Comparison of ENCODE assay signal across 23 cellular contexts in genomic region chrX:30027636-30028035, GRCh38.
DNase-seq lines count a peak whose midpoint lies in the region; ATAC-seq and TF ChIP-seq lines count a peak whose summit lies in the region.
"Had no signal": no experiment of that assay in that cellular context is flagged by ENCODE, and none has a peak within 500 bp of the region (broad histone marks: within the 10 kb centered on the region; RNA-seq: fewer than 3 reads in every experiment).

No MANE protein-coding gene starts in this region.

- H3K27ac Mint-ChIP-seq in neural crest cell (ENCODE audit: unreplicated experiment), result peak overlapping the region; percentile 14
- H3K27ac Mint-ChIP-seq: CD4-positive, alpha-beta T cell; T-cell had no signal

- no peaks in the 10 kb centered on the region for H3K9me3 ChIP-seq in upper lobe of right lung

- H3K27me3 Mint-ChIP-seq in neural crest cell (ENCODE audit: low read depth), result no peaks in the 10 kb centered on the region
- H3K27me3 Mint-ChIP-seq: CD4-positive, alpha-beta T cell had no signal

- peaks cover 7% of the 10 kb centered on the region for H3K4me1 Mint-ChIP-seq in neural crest cell
- H3K4me1 Mint-ChIP-seq: T-cell had no signal

- H3K36me3 ChIP-seq in upper lobe of right lung, result no peaks in the 10 kb centered on the region
- H3K36me3 ChIP-seq: BLaER1 treated with 17β-estradiol and CSF1 and Interleukin-3, amounts not matched to agents 10 nM and 100 nM had no signal

- intact Hi-C loops in upper lobe of right lung (cut with DNase I), result no loop called here

- ATAC-seq in HG03196 (IDR thresholded peaks at IDR 0.05; ENCODE audit: unreplicated experiment) (no peak), HG02981 (IDR thresholded peaks at IDR 0.05; ENCODE audit: unreplicated experiment) (no peak), upper lobe of right lung (no peak)
- ATAC-seq: Panc1, T-cell had no signal

- no peaks in the 10 kb centered on the region for H3K27me3 ChIP-seq in upper lobe of right lung
- H3K27me3 ChIP-seq: BLaER1 treated with 17β-estradiol and CSF1 and Interleukin-3, amounts not matched to agents 10 nM and 100 nM had no signal

- no peaks in the 10 kb centered on the region for H3K36me3 Mint-ChIP-seq in neural crest cell (ENCODE audit: low read depth)
- H3K36me3 Mint-ChIP-seq: T-cell had no signal

- no peaks in the 10 kb centered on the region for H3K4me1 ChIP-seq in upper lobe of right lung
- H3K4me1 ChIP-seq: BLaER1 treated with 17β-estradiol and CSF1 and Interleukin-3, amounts not matched to agents 10 nM and 100 nM had no signal

- peaks cover 2% of the 10 kb centered on the region for H3K9me3 Mint-ChIP-seq in neural crest cell

- no peak overlapping the region for H3K4me3 Mint-ChIP-seq in neural crest cell
- H3K4me3 Mint-ChIP-seq: CD4-positive, alpha-beta T cell; T-cell had no signal

- TF ChIP-seq CTCF in epithelial cell of esophagus (IDR thresholded peaks at IDR 0.05; ENCODE audit: insufficient read depth, low read depth, low read length, missing control alignments) (no peak), neural crest cell (conservative IDR thresholded peaks at IDR 0.05) (no peak), upper lobe of right lung (IDR thresholded peaks at IDR 0.05) (no peak)

- DNase-seq in ELF-1 (ENCODE audit: low read depth, low spot score) (peak; percentile 80), M059J (ENCODE audit: low read depth) (peak; percentile 71), epithelial cell of esophagus (ENCODE audit: low read depth) (peak; percentile 20), neural crest cell (ENCODE audit: low read depth, low spot score) (no peak), A172 (ENCODE audit: low spot score) (no peak), upper lobe of right lung (no peak)
- DNase-seq: AML-193; CD4-positive, alpha-beta T cell; COR-L47; MV-4-11; NCI-H1105; NCI-H1436 treated with DMSO at 0.1 percent for 48 hours; NCI-H187 treated with DMSO at 0.1 percent for 48 hours; NCI-H2107; NCI-H526 treated with DMSO at 0.1 percent for 48 hours; SHP77; T-cell had no signal

- no peak overlapping the region for H3K27ac ChIP-seq in upper lobe of right lung
- H3K27ac ChIP-seq: BLaER1 treated with 17β-estradiol and CSF1 and Interleukin-3, amounts not matched to agents 10 nM and 100 nM; HL-60; RWPE1 had no signal

- no peak overlapping the region for H3K4me3 ChIP-seq in epithelial cell of esophagus (ENCODE audit: low read length)
- no peak overlapping the region for H3K4me3 ChIP-seq in upper lobe of right lung
- H3K4me3 ChIP-seq: BLaER1 treated with 17β-estradiol and CSF1 and Interleukin-3, amounts not matched to agents 10 nM and 100 nM had no signal

Comparison
In these comparisons a context has a peak if more than half of its experiments do, and no peak if none do; other contexts are left out.
1. DNase-seq: peak in ELF-1 (single experiment), M059J (single experiment) and epithelial cell of esophagus (single experiment); none in neural crest cell (single experiment), A172 (single experiment) and upper lobe of right lung (single experiment).